ENCODE assay signal across 20 cellular contexts in the genomic region with DNA sequence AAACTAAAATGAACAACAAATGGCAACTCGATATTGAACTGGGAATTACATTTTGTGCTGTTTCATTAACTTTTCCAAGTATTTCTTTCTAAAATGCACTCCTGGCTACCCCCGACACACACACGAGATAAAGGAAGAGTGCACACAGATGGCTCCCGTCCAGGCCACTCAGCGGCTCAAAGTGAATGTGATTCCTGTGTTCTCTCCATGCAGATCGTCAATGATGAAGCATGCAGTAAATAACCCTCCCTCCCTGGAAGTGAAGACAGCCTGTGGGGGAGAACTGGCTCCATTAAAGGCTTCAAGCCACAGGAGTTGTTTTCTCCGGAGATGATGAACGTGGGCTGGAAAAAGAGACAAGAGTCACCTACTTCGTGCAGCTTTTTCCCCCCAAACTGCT. TPM values are rescaled to one million over a fixed set of nuclear protein-coding genes. Genes with fewer than 3 reads are reported as not detected.
DNase-seq lines count a peak whose midpoint lies in the region; FAIRE-seq and TF ChIP-seq lines count a peak whose summit lies in the region.
"Had no signal": no experiment of that assay in that cellular context is flagged by ENCODE, and none has a peak within 500 bp of the region (broad histone marks: within the 10 kb centered on the region; RNA-seq: fewer than 3 reads in every experiment).

No MANE protein-coding gene starts in this region.

- H3K4me3 Mint-ChIP-seq in activated naive CD4-positive, alpha-beta T cell treated with anti-CD3 and anti-CD28 coated beads for 36 hours: no peak overlapping the region
- H3K4me3 Mint-ChIP-seq in Caco-2 (ENCODE audit: unreplicated experiment): no peak overlapping the region
- H3K4me3 Mint-ChIP-seq: activated B cell treated with CpG ODN at 0.5 μM for 24 hours; activated CD4-positive, alpha-beta memory T cell treated with anti-CD3 and anti-CD28 coated beads, Interleukin-2, amount 10 ng/mL, durations not matched to agents 7 days and 5 days; effector memory CD8-positive, alpha-beta T cell had no signal

- no peak for TF ChIP-seq EP300 in sigmoid colon (IDR thresholded peaks at IDR 0.05)

- H3K4me1 ChIP-seq in left ventricle myocardium inferior (peaks cover 58% of the 10 kb centered on the region), sigmoid colon (peaks cover 0 to 14% (median 6%) of the 10 kb centered on the region in 4 donors), Caco-2 (peaks cover 16% of the 10 kb centered on the region; the same call in 1 of the 2 replicates), HAP-1 (peaks cover 3% of the 10 kb centered on the region)

- no peaks in the 10 kb centered on the region for H3K36me3 Mint-ChIP-seq in activated naive CD4-positive, alpha-beta T cell treated with anti-CD3 and anti-CD28 coated beads for 36 hours (ENCODE audit: low read depth)
- H3K36me3 Mint-ChIP-seq in Caco-2 (ENCODE audit: insufficient read depth, unreplicated experiment): no peaks in the 10 kb centered on the region

- WGBS in sigmoid colon, 2 donors: 70 to 86% methylated on average over 9 of the region's 9 CpGs

- BruUV-seq in Caco-2 (replicated peaks; lab: Mats Ljungman, UMichigan): no TSS peak

- TF ChIP-seq CTCF in left ventricle myocardium inferior (IDR thresholded peaks at IDR 0.05; ENCODE audit: borderline replicate concordance) (no peak), sigmoid colon (IDR thresholded peaks at IDR 0.05) (no peak), Caco-2 (IDR thresholded peaks at IDR 0.05; ENCODE audit: insufficient read depth in 1 of 2, low read depth in 1 of 2, low read length in 1 of 2, severe bottlenecking in 1 of 2, unreplicated experiment in 1 of 2) (no peak)

- TF ChIP-seq POLR2A in GM12891 (IDR thresholded peaks at IDR 0.05; ENCODE audit: low read depth, low read length): no peak
- no peak for TF ChIP-seq POLR2A in sigmoid colon (IDR thresholded peaks at IDR 0.05)

- no peaks in the 10 kb centered on the region for H3K9me3 Mint-ChIP-seq in activated naive CD4-positive, alpha-beta T cell treated with anti-CD3 and anti-CD28 coated beads for 36 hours
- peaks cover 10% of the 10 kb centered on the region for H3K9me3 Mint-ChIP-seq in Caco-2 (ENCODE audit: unreplicated experiment)
- H3K9me3 Mint-ChIP-seq: activated B cell treated with CpG ODN at 0.5 μM for 24 hours; effector memory CD8-positive, alpha-beta T cell had no signal

- POLR2A ChIA-PET in Caco-2 (lab: Charles Lee): no interaction called here

- in situ Hi-C loops in HAP-1 (cut with MboI; ENCODE audit: low sequenced_read_pairs): no loop called here

- peaks cover 14% of the 10 kb centered on the region for H3K27me3 Mint-ChIP-seq in activated naive CD4-positive, alpha-beta T cell treated with anti-CD3 and anti-CD28 coated beads for 36 hours (ENCODE audit: low read depth)
- no peaks in the 10 kb centered on the region for H3K27me3 Mint-ChIP-seq in Caco-2 (ENCODE audit: insufficient read depth, unreplicated experiment)

- H3K27me3 ChIP-seq in left ventricle myocardium inferior (ENCODE audit: low read depth): no peaks in the 10 kb centered on the region
- no peaks in the 10 kb centered on the region for H3K27me3 ChIP-seq in sigmoid colon
- no peaks in the 10 kb centered on the region for H3K27me3 ChIP-seq in Caco-2 (replicated peaks; ENCODE audit: control insufficient read depth, insufficient read depth, low read length)
- H3K27me3 ChIP-seq in HAP-1 (ENCODE audit: low read depth): no peaks in the 10 kb centered on the region
- H3K27me3 ChIP-seq: tibial artery had no signal

- H3K4me3 ChIP-seq in left ventricle myocardium inferior (peak overlapping the region; percentile 35), sigmoid colon (no peak overlapping the region), Caco-2 (ENCODE audit: low read depth, low read length) (no peak overlapping the region), HAP-1 (no peak overlapping the region)
- H3K4me3 ChIP-seq: SK-N-MC, tibial artery had no signal

- peak; percentile 58 for FAIRE-seq in GM12891 (lab: Jason Lieb, UNC)
- FAIRE-seq: HepG2, RCC 7860 had no signal

- intact Hi-C loops in left ventricle myocardium inferior (cut with micrococcal nuclease) (no loop called here), sigmoid colon (cut with DNase I) (no loop called here), Caco-2 (cut with micrococcal nuclease; ENCODE audit: unreplicated experiment) (no loop called here)
- intact Hi-C loops in activated naive CD4-positive, alpha-beta T cell treated with anti-CD3 and anti-CD28 coated beads for 36 hours (cut with micrococcal nuclease): no loop called here

- DNase-seq in GM12891 (ENCODE audit: insufficient read length, low spot score) (no peak), cerebellum (ENCODE audit: low spot score) (peak; percentile 27), left ventricle myocardium inferior (peak; percentile 80), sigmoid colon (peak; percentile 72), Caco-2 (no peak), HAP-1 (ENCODE audit: low spot score in 2 of 2) (no peak)
- no peak for DNase-seq in activated naive CD4-positive, alpha-beta T cell treated with anti-CD3 and anti-CD28 coated beads for 36 hours
- DNase-seq: activated B cell treated with CpG ODN at 0.5 μM for 24 hours; activated CD4-positive, alpha-beta memory T cell treated with anti-CD3 and anti-CD28 coated beads, Interleukin-2, amount 10 ng/mL, durations not matched to agents 7 days and 5 days; effector memory CD8-positive, alpha-beta T cell; NCI-H1105; NCI-H2081 treated with DMSO at 0.1 percent for 48 hours; NCI-H446; stimulated activated CD4-positive, alpha-beta T cell treated with anti-CD3 and anti-CD28 coated beads, Interleukin-1b, Interleukin-23, amount 100 ng/mL, for 48 hours; stimulated activated naive CD4-positive, alpha-beta T cell; tibial artery had no signal

- H3K27ac Mint-ChIP-seq in activated naive CD4-positive, alpha-beta T cell treated with anti-CD3 and anti-CD28 coated beads for 36 hours: no peak overlapping the region
- no peak overlapping the region for H3K27ac Mint-ChIP-seq in Caco-2 (ENCODE audit: unreplicated experiment)
- H3K27ac Mint-ChIP-seq: activated B cell treated with CpG ODN at 0.5 μM for 24 hours; activated CD4-positive, alpha-beta memory T cell treated with anti-CD3 and anti-CD28 coated beads, Interleukin-2, amount 10 ng/mL, durations not matched to agents 7 days and 5 days; effector memory CD8-positive, alpha-beta T cell had no signal

- H3K9me3 ChIP-seq in left ventricle myocardium inferior (replicated peaks) (no peaks in the 10 kb centered on the region), sigmoid colon (no peaks in the 10 kb centered on the region), Caco-2 (no peaks in the 10 kb centered on the region), HAP-1 (no peaks in the 10 kb centered on the region)
- H3K9me3 ChIP-seq: tibial artery had no signal

- peaks cover 27% of the 10 kb centered on the region for H3K4me1 Mint-ChIP-seq in activated naive CD4-positive, alpha-beta T cell treated with anti-CD3 and anti-CD28 coated beads for 36 hours (ENCODE audit: low read depth)
- H3K4me1 Mint-ChIP-seq in Caco-2 (ENCODE audit: low read depth, unreplicated experiment): peaks cover 21% of the 10 kb centered on the region

- peak overlapping the region; percentile 81 for H3K27ac ChIP-seq in left ventricle myocardium inferior (replicated peaks)
- peak overlapping the region in 1 of 4 donors; percentile 33 for H3K27ac ChIP-seq in sigmoid colon
- H3K27ac ChIP-seq: SK-N-MC, tibial artery had no signal

- H3K36me3 ChIP-seq in left ventricle myocardium inferior (no peaks in the 10 kb centered on the region), sigmoid colon (no peaks in the 10 kb centered on the region), Caco-2 (ENCODE audit: control insufficient read depth, insufficient read depth, low read length) (no peaks in the 10 kb centered on the region), HAP-1 (replicated peaks) (no peaks in the 10 kb centered on the region)
- H3K36me3 ChIP-seq: tibial artery had no signal

- CTCF ChIA-PET in activated naive CD4-positive, alpha-beta T cell treated with anti-CD3 and anti-CD28 coated beads for 36 hours (lab: Charles Lee): no interaction called here
- CTCF ChIA-PET in Caco-2 (lab: Charles Lee): interaction anchor here (0.9 kb wide), 1 partner anchor 13 kb away, joined by 4 read pairs; no protein-coding TSS in a partner anchor

TF ChIP-seq in GM12891, 5 proteins besides CTCF, POLR2A, EP300 and RAD21:
- TF ChIP-seq POLR2AphosphoS5 (IDR thresholded peaks at IDR 0.05; ENCODE audit: low read depth, low read length) (no peak), PAX5 (IDR thresholded peaks at IDR 0.05; ENCODE audit: insufficient read depth, low read length, severe bottlenecking) (no peak), SPI1 (IDR thresholded peaks at IDR 0.05; ENCODE audit: low read depth, low read length) (no peak), TAF1 (IDR thresholded peaks at IDR 0.05; ENCODE audit: low read depth, low read length) (no peak)

RNA-seq across cellular contexts. Expression of gene ADRB1, which starts 21.4 kb away (rescaled TPM):
- 2.6 TPM for polyA plus RNA-seq in GM12891 (2012; ENCODE audit: low read depth, missing spikeins)
- total RNA-seq in cerebellum: 1.6 TPM
- total RNA-seq in left ventricle myocardium inferior: 35.0 TPM
- total RNA-seq in sigmoid colon: 10 to 100 TPM in 1 of 4 donors, 1 to 10 TPM in 3; 1.4 to 34.5 (median 3.2) TPM
- polyA plus RNA-seq in sigmoid colon: under 1 TPM; 0.23 to 0.60 (median 0.55) TPM
- not detected for total RNA-seq in activated naive CD4-positive, alpha-beta T cell treated with anti-CD3 and anti-CD28 coated beads for 36 hours
- total RNA-seq in Caco-2 (2022): 2.1 and 2.3 TPM in 2 replicates
- total RNA-seq: activated B cell treated with CpG ODN at 0.5 μM for 24 hours, Daoy had no signal
- polyA plus RNA-seq: HepG2 had no signal

Comparison
In these comparisons a context has a peak if more than half of its experiments do, and no peak if none do; other contexts are left out.
1. DNase-seq: peak in cerebellum (single experiment), left ventricle myocardium inferior (single experiment) and sigmoid colon (single experiment); none in GM12891 (single experiment), activated naive CD4-positive, alpha-beta T cell treated with anti-CD3 and anti-CD28 coated beads for 36 hours (single experiment), Caco-2 (0 of 2) and HAP-1 (0 of 2).